ENCODE assay signal across 8 cellular contexts in the genomic region with DNA sequence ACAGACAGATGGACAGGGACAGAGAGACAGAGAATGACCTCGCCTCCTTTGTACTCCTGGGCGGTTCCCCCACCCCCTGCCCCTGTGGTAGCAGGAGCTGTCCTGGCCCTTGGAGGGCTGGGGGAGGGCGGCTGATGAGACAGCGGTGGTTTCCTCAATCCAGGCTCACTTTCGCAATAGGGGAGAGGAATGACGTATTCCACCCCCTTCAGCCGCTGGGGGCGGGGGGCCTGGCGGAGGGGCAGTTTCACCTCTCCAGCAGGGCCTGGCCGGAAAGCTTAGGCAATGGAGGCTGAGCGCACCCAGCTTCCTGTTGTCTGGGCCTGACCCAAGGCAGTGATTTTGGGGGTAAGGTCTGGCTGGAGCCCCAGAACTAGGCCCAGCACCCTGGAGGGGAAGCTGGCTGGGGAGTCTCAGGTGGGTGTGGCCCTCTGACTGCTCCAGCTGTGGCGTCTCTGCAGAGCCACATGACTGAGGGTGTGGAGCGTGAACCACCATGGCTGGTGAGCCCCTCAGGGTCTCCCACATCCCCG. TPM values are rescaled to one million over a fixed set of nuclear protein-coding genes. Genes with fewer than 3 reads are reported as not detected.
DNase-seq lines count a peak whose midpoint lies in the region; ATAC-seq and TF ChIP-seq lines count a peak whose summit lies in the region.

No MANE protein-coding gene starts in this region.

- TF ChIP-seq CTCF in GM06990 (IDR thresholded peaks at IDR 0.05; ENCODE audit: insufficient read depth, low read length, poor library complexity, severe bottlenecking), result no peak
- TF ChIP-seq CTCF in glutamatergic neuron (IDR thresholded peaks at IDR 0.05; ENCODE audit: partially characterized antibody, unreplicated experiment), result no peak
- TF ChIP-seq CTCF in gastrocnemius medialis (IDR thresholded peaks at IDR 0.05 in 4 of 5, conservative IDR thresholded peaks at IDR 0.05 in 1 of 5), result no peak

- peak overlapping the region; percentile 38 for H3K4me3 ChIP-seq in GM06990 (replicated peaks; ENCODE audit: low read depth, low read length)
- H3K4me3 ChIP-seq in gastrocnemius medialis, result no peak overlapping the region

- ATAC-seq in HG02852 (IDR thresholded peaks at IDR 0.05; ENCODE audit: unreplicated experiment) (peak; percentile 43), gastrocnemius medialis (peak; percentile 58 to 71), HG02840 (IDR thresholded peaks at IDR 0.05; ENCODE audit: low FRiP score, unreplicated experiment) (no peak)

- in situ Hi-C loops in gastrocnemius medialis (cut with MboI; ENCODE audit: low sequenced_read_pairs in 4 of 4), result loop anchor here in 1 of 4 donors (10.0 kb wide), 1 partner anchor 96 kb away; no protein-coding TSS in a partner anchor

- H3K27me3 ChIP-seq in GM06990 (replicated peaks; ENCODE audit: control insufficient read depth, insufficient read depth, low read length) (no peaks in the 10 kb centered on the region), gastrocnemius medialis (no peaks in the 10 kb centered on the region)

- H3K36me3 Mint-ChIP-seq in glutamatergic neuron (ENCODE audit: unreplicated experiment), result no peaks in the 10 kb centered on the region

- peak overlapping the region; percentile 49 for H3K4me3 Mint-ChIP-seq in glutamatergic neuron (ENCODE audit: unreplicated experiment)

- peaks cover 37% of the 10 kb centered on the region for H3K4me1 Mint-ChIP-seq in glutamatergic neuron (ENCODE audit: low read depth, unreplicated experiment)

- H3K9me3 Mint-ChIP-seq in glutamatergic neuron (ENCODE audit: unreplicated experiment), result peaks cover 4% of the 10 kb centered on the region

- 0 out of 2 replicates have a peak, but pooled peaks have one; percentile 16 for TF ChIP-seq POLR2A in Raji (IDR thresholded peaks at IDR 0.05; ENCODE audit: insufficient read depth, low read depth, low read length)
- TF ChIP-seq POLR2A in gastrocnemius medialis (IDR thresholded peaks at IDR 0.05), result peak in 1 of 2 donors; percentile 38

- H3K36me3 ChIP-seq in GM06990 (ENCODE audit: control insufficient read depth, insufficient read depth, low read length), result peaks cover 4% of the 10 kb centered on the region
- no peaks in the 10 kb centered on the region for H3K36me3 ChIP-seq in gastrocnemius medialis

- DNase-seq in GM06990 (ENCODE audit: extremely low read depth, insufficient read length) (peak; percentile 92), activated gamma-delta T cell (lab: John Stamatoyannopoulos, UW) (peak; percentile 76), glutamatergic neuron (peak; percentile 54), gastrocnemius medialis (peak; percentile 76 to 83), NCI-H446 (lab: John Stamatoyannopoulos, UW) (no peak)

- H3K27ac ChIP-seq in gastrocnemius medialis, result peak overlapping the region; percentile 62 to 81 (median 74)

- intact Hi-C loops in gastrocnemius medialis (cut with DNase I; ENCODE audit: low total_unique reads), result no loop called here

- H3K27me3 Mint-ChIP-seq in glutamatergic neuron (ENCODE audit: unreplicated experiment), result peaks cover 10% of the 10 kb centered on the region

- H3K27ac Mint-ChIP-seq in glutamatergic neuron (ENCODE audit: unreplicated experiment), result peak overlapping the region; percentile 79

- peaks cover 38 to 40% of the 10 kb centered on the region in 2 donors for H3K4me1 ChIP-seq in gastrocnemius medialis

- no peaks in the 10 kb centered on the region for H3K9me3 ChIP-seq in gastrocnemius medialis

RNA-seq across cellular contexts. Expression of a gene that starts 7.4 kb away (rescaled TPM):
- total RNA-seq in glutamatergic neuron (ENCODE audit: unreplicated experiment) (24.2 TPM), gastrocnemius medialis (1 to 10 TPM in 3 of 4 donors, under 1 TPM in 1; 0.22 to 5.2 (median 3.0) TPM)

RNA-seq across cellular contexts. Expression of a gene that starts 32.8 kb away (rescaled TPM):
- not detected for total RNA-seq in glutamatergic neuron (ENCODE audit: unreplicated experiment)
- not detected for total RNA-seq in gastrocnemius medialis

Comparison
In these comparisons a context has a peak if more than half of its experiments do, and no peak if none do; other contexts are left out.
1. DNase-seq: peak in GM06990 (single experiment), activated gamma-delta T cell (single experiment), glutamatergic neuron (single experiment) and gastrocnemius medialis (2 of 2); none in NCI-H446 (0 of 2).